Comparison of ENCODE assay signal across 5 cellular contexts in the genomic region with DNA sequence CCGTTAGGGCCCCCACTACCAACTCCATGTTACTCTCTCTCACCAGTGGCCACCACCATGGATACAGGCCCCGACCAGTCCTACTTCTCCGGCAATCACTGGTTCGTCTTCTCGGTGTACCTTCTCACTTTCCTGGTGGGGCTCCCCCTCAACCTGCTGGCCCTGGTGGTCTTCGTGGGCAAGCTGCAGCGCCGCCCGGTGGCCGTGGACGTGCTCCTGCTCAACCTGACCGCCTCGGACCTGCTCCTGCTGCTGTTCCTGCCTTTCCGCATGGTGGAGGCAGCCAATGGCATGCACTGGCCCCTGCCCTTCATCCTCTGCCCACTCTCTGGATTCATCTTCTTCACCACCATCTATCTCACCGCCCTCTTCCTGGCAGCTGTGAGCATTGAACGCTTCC. TPM values are rescaled to one million over a fixed set of nuclear protein-coding genes. Genes with fewer than 3 reads are reported as not detected.
"Had no signal": no experiment of that assay in that cellular context is flagged by ENCODE, and none has a peak within 500 bp of the region (broad histone marks: within the 10 kb centered on the region; RNA-seq: fewer than 3 reads in every experiment).

No MANE protein-coding gene starts in this region.

RNA-seq across cellular contexts. Expression of gene FFAR3, which starts 0.6 kb away (rescaled TPM):
- total RNA-seq: astrocyte, RPMI7951 had no signal
- polyA plus RNA-seq: cardiac muscle cell had no signal

RNA-seq across cellular contexts. Expression of gene FFAR1, which starts 11.1 kb away (rescaled TPM):
- total RNA-seq: astrocyte, cardiac muscle cell, RPMI7951 had no signal

RNA-seq across cellular contexts. Expression of gene GPR42, which starts 12.0 kb away (rescaled TPM):
- total RNA-seq: activated B cell treated with CpG ODN at 0.5 μM for 24 hours; activated T-helper 1 cell treated with anti-CD3 and anti-CD28 coated beads, Interleukin-12 subunit alpha, Interleukin-12 subunit beta, Interleukin-2, Interleukin-4 antibody, amounts not matched to agents 30 ng/mL and 10 ng/mL and 1 ng/mL, durations not matched to agents 14 hours and 24 hours and 36 hours; astrocyte; RPMI7951 had no signal
- polyA plus RNA-seq: cardiac muscle cell had no signal

RNA-seq across cellular contexts. Expression of gene CD22, which starts 29.8 kb away (rescaled TPM):
- total RNA-seq: astrocyte had no signal
- polyA plus RNA-seq: cardiac muscle cell had no signal
